ENCODE assay signal across 12 cellular contexts in the genomic region with DNA sequence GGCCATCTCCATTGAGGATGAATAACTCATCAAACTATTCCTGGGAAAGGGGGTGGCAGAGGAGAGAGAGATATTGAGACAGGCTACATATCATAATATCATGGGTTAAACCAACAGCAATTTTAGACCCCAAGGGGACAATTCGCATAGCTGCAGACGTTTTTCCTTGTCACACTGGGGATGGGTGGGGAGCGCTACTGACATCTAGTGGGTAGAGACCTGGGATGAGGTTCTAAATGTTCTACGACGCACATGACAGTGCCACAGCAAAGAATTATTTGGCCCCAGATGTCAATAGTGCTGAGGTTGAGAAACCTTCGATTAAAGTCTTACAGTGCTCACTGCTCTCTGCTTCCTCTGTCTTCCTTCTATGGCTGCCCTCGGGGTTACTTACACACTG.
DNase-seq lines count a peak whose midpoint lies in the region; ATAC-seq and TF ChIP-seq lines count a peak whose summit lies in the region.
"Had no signal": no experiment of that assay in that cellular context is flagged by ENCODE, and none has a peak within 500 bp of the region (broad histone marks: within the 10 kb centered on the region; RNA-seq: fewer than 3 reads in every experiment).

No MANE protein-coding gene starts in this region.

- no peaks in the 10 kb centered on the region for H3K36me3 ChIP-seq in tibial artery
- H3K36me3 ChIP-seq: thoracic aorta had no signal

- TF ChIP-seq CTCF in dorsolateral prefrontal cortex (IDR thresholded peaks at IDR 0.05 in 54 of 56, conservative IDR thresholded peaks at IDR 0.05 in 2 of 56; ENCODE audit: low read depth in 1 of 56, partially characterized antibody in 56 of 56) (peak in 35 of 56 donors; percentile 9 to 48 (median 30)), retinal pigment epithelial cell (conservative IDR thresholded peaks at IDR 0.05; ENCODE audit: low read depth, low read length) (peak; percentile 38), tibial artery (IDR thresholded peaks at IDR 0.05) (no peak)

- H3K4me1 ChIP-seq in tibial artery, result no peaks in the 10 kb centered on the region

- DNase-seq in activated CD4-positive, alpha-beta T cell treated with anti-CD3 and anti-CD28 coated beads for 36 hours, result peak; percentile 15
- no peak for DNase-seq in activated CD4-positive, alpha-beta T cell treated with anti-CD3 and anti-CD28 coated beads, Interleukin-2, amount 50 U/mL, for 4 hours
- DNase-seq in NCI-H1694 treated with DMSO at 0.1 percent for 48 hours (lab: John Stamatoyannopoulos, UW) (peak; percentile 78), dorsolateral prefrontal cortex (peak in 1 of 10 donors; percentile 22), retinal pigment epithelial cell (ENCODE audit: low read depth) (no peak), tibial artery (no peak)
- DNase-seq: CD8-positive, alpha-beta T cell; left ventricle myocardium superior had no signal

- CTCF ChIA-PET in activated CD4-positive, alpha-beta T cell treated with anti-CD3 and anti-CD28 coated beads for 36 hours (lab: Charles Lee), result interaction anchor here (0.6 kb wide), 3 partner anchors 28 to 574 kb away, joined by 3 read pairs; no protein-coding TSS in a partner anchor

- H3K27me3 ChIP-seq in dorsolateral prefrontal cortex (no peaks in the 10 kb centered on the region), tibial artery (peaks cover 0 to 16% of the 10 kb centered on the region in 2 donors)

- H3K4me3 ChIP-seq in dorsolateral prefrontal cortex (no peak overlapping the region), retinal pigment epithelial cell (ENCODE audit: low read length) (no peak overlapping the region), tibial artery (no peak overlapping the region)
- H3K4me3 ChIP-seq: thoracic aorta had no signal

- H3K27me3 Mint-ChIP-seq in activated CD4-positive, alpha-beta T cell treated with anti-CD3 and anti-CD28 coated beads for 36 hours, result peaks cover 17% of the 10 kb centered on the region

- POLR2A ChIA-PET in activated CD4-positive, alpha-beta T cell treated with anti-CD3 and anti-CD28 coated beads for 36 hours (lab: Charles Lee), result no interaction called here

- H3K36me3 Mint-ChIP-seq in activated CD4-positive, alpha-beta T cell treated with anti-CD3 and anti-CD28 coated beads for 36 hours (ENCODE audit: low read depth), result no peaks in the 10 kb centered on the region
- H3K36me3 Mint-ChIP-seq: CD8-positive, alpha-beta T cell had no signal

- ATAC-seq in activated CD4-positive, alpha-beta T cell treated with anti-CD3 and anti-CD28 coated beads for 36 hours, result no peak
- no peak for ATAC-seq in HG02973 (IDR thresholded peaks at IDR 0.05; ENCODE audit: unreplicated experiment)
- ATAC-seq in HG02938 (IDR thresholded peaks at IDR 0.05; ENCODE audit: unreplicated experiment), result no peak
- ATAC-seq: CD8-positive, alpha-beta T cell; left ventricle myocardium superior had no signal

- H3K9me3 ChIP-seq in tibial artery, result no peaks in the 10 kb centered on the region
- H3K9me3 ChIP-seq: thoracic aorta had no signal

- H3K4me1 Mint-ChIP-seq in activated CD4-positive, alpha-beta T cell treated with anti-CD3 and anti-CD28 coated beads for 36 hours, result no peaks in the 10 kb centered on the region

- intact Hi-C loops in activated CD4-positive, alpha-beta T cell treated with anti-CD3 and anti-CD28 coated beads for 36 hours (cut with DNase I, micrococcal nuclease), result loop anchor here (5.0 to 10.0 kb wide), 2 partner anchors 102 to 151 kb away; no protein-coding TSS in a partner anchor
- intact Hi-C loops in dorsolateral prefrontal cortex (cut with DNase I), result loop anchor here (5.0 to 10.0 kb wide), 4 partner anchors 151 to 941 kb away; no protein-coding TSS in a partner anchor
- intact Hi-C loops in tibial artery (cut with DNase I; ENCODE audit: low total_unique reads), result no loop called here

- H3K27ac Mint-ChIP-seq in activated CD4-positive, alpha-beta T cell treated with anti-CD3 and anti-CD28 coated beads for 36 hours, result no peak overlapping the region
- H3K27ac Mint-ChIP-seq: CD8-positive, alpha-beta T cell had no signal

- H3K27ac ChIP-seq in dorsolateral prefrontal cortex (peak overlapping the region in 2 of 59 donors; percentile 7 to 12), tibial artery (no peak overlapping the region)
- H3K27ac ChIP-seq: RWPE1, thoracic aorta had no signal

- H3K4me3 Mint-ChIP-seq in activated CD4-positive, alpha-beta T cell treated with anti-CD3 and anti-CD28 coated beads for 36 hours, result no peak overlapping the region
- H3K4me3 Mint-ChIP-seq: CD8-positive, alpha-beta T cell had no signal

- no peaks in the 10 kb centered on the region for H3K9me3 Mint-ChIP-seq in activated CD4-positive, alpha-beta T cell treated with anti-CD3 and anti-CD28 coated beads for 36 hours (ENCODE audit: low read depth)
- H3K9me3 Mint-ChIP-seq: CD8-positive, alpha-beta T cell had no signal

Comparison
In these comparisons a context has a peak if more than half of its experiments do, and no peak if none do; other contexts are left out.
1. DNase-seq: peak in activated CD4-positive, alpha-beta T cell treated with anti-CD3 and anti-CD28 coated beads for 36 hours (single experiment) and NCI-H1694 treated with DMSO at 0.1 percent for 48 hours (single experiment); none in activated CD4-positive, alpha-beta T cell treated with anti-CD3 and anti-CD28 coated beads, Interleukin-2, amount 50 U/mL, for 4 hours (0 of 2), retinal pigment epithelial cell (single experiment) and tibial artery (0 of 2).
2. CTCF ChIP-seq: peak in dorsolateral prefrontal cortex (35 of 56) and retinal pigment epithelial cell (single experiment); none in tibial artery (0 of 2).